ENCODE assay signal across 17 cellular contexts in the genomic region with DNA sequence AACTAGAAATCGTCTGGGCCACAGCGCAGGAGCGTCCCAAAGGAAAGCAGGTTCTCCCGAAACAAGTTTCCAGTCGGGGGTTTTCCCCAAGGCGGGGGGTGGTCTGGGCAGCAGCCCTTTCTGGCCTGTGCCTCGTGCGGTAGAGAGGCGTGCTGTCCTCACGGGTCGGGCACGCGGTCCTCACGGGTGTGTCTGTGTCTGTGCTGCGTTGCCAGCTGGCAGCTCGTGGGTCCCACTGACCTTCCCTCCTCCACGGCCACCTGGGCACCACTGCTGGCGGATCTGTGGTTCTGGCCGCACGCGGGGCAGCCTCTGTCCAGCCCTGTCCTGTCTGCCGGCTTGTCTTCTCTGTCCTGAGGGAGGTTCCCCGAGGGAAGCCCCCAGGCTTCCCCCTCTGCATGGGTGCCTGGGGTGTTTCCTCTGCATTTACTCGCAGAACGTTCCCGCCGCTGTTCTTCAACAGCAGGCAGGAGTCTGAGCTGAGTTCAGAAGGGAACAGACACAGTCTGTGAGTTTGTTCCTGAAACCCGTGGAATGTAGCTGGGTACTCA.
A peak's percentile ranks its signal among the peaks of the same experiment; 100 is the strongest.
DNase-seq lines count a peak whose midpoint lies in the region; ATAC-seq, FAIRE-seq and TF ChIP-seq lines count a peak whose summit lies in the region.
"Had no signal": no experiment of that assay in that cellular context is flagged by ENCODE, and none has a peak within 500 bp of the region (broad histone marks: within the 10 kb centered on the region; RNA-seq: fewer than 3 reads in every experiment).

No MANE protein-coding gene starts in this region.

- H3K36me3 ChIP-seq in Caco-2 (ENCODE audit: control insufficient read depth, insufficient read depth, low read length) (peaks cover 3% of the 10 kb centered on the region; the same call in 1 of the 2 replicates), GM12878 (ENCODE audit: control insufficient read depth in 2 of 2, insufficient read depth in 2 of 2, low read length in 1 of 2) (peaks cover 4 to 6% of the 10 kb centered on the region in 2 experiments; a peak in 2 of 4 replicates), tibial nerve (peaks cover 0 to 56% (median 0%) of the 10 kb centered on the region in 3 donors)

- BruUV-seq in Caco-2 (replicated peaks; lab: Mats Ljungman, UMichigan), result no TSS peak
- BruUV-seq in GM12878 (replicated peaks; lab: Mats Ljungman, UMichigan), result no TSS peak

- H3K79me2 ChIP-seq in GM12878 (ENCODE audit: control insufficient read depth, insufficient read depth, low read length), result no peaks in the 10 kb centered on the region

- FAIRE-seq in GM12878 (lab: Jason Lieb, UNC), result no peak

- RAD21 ChIA-PET in GM12878 (lab: Charles Lee; ENCODE audit: unreplicated experiment), result no interaction called here

- H3K27ac ChIP-seq in GM12878 (ENCODE audit: control insufficient read depth, insufficient read depth), result no peak overlapping the region
- H3K27ac ChIP-seq in tibial nerve, result no peak overlapping the region

- H3K27me3 Mint-ChIP-seq in activated T-cell treated with anti-CD3 and anti-CD28 coated beads, Interleukin-2, amount 50 U/mL, for 72 hours (ENCODE audit: low read depth), result no peaks in the 10 kb centered on the region
- no peaks in the 10 kb centered on the region for H3K27me3 Mint-ChIP-seq in Caco-2 (ENCODE audit: insufficient read depth, unreplicated experiment)
- H3K27me3 Mint-ChIP-seq: B cell had no signal

- peak overlapping the region; percentile 59 for H3K27ac Mint-ChIP-seq in activated T-cell treated with anti-CD3 and anti-CD28 coated beads, Interleukin-2, amount 50 U/mL, for 72 hours
- H3K27ac Mint-ChIP-seq in Caco-2 (ENCODE audit: unreplicated experiment), result peak overlapping the region; percentile 48
- H3K27ac Mint-ChIP-seq: B cell had no signal

- intact Hi-C loops in Caco-2 (cut with micrococcal nuclease; ENCODE audit: unreplicated experiment), result loop anchor here (5.0 to 10.0 kb wide), 3 partner anchors 156 to 254 kb away; no protein-coding TSS in a partner anchor
- intact Hi-C loops in GM12878 (cut with micrococcal nuclease; ENCODE audit: unreplicated experiment), result loop anchor here (5.0 kb wide), 1 partner anchor 104 kb away; no protein-coding TSS in a partner anchor

- CTCF ChIA-PET in Caco-2 (lab: Charles Lee) (no interaction called here), GM12878 (lab: Yijun Ruan, JAX) (interaction anchor here (0.8 kb wide), 1 partner anchor 872 kb away, joined by 3 read pairs; no protein-coding TSS in a partner anchor)

- TF ChIP-seq CTCF in Caco-2 (IDR thresholded peaks at IDR 0.05; ENCODE audit: insufficient read depth in 1 of 2, low read depth in 1 of 2, low read length in 1 of 2, severe bottlenecking in 1 of 2, unreplicated experiment in 1 of 2) (no peak), GM12878 (IDR thresholded peaks at IDR 0.05 in 2 of 3, conservative IDR thresholded peaks at IDR 0.05 in 1 of 3; ENCODE audit: control insufficient read depth in 2 of 3, extremely low read depth in 1 of 3, insufficient read depth in 1 of 3, low read depth in 3 of 3, low read length in 3 of 3) (no peak), tibial nerve (IDR thresholded peaks at IDR 0.05) (no peak)

- peaks cover 9% of the 10 kb centered on the region; the same call in 1 of the 2 replicates for H3K4me1 ChIP-seq in Caco-2
- peaks cover 24% of the 10 kb centered on the region for H3K4me1 ChIP-seq in GM12878 (ENCODE audit: control insufficient read depth, insufficient read depth, low read length)
- H3K4me1 ChIP-seq in tibial nerve, result peaks cover 0 to 8% (median 3%) of the 10 kb centered on the region in 4 donors

- no peak overlapping the region for H3K9ac ChIP-seq in GM12878 (ENCODE audit: control insufficient read depth, insufficient read depth, low read length)

- no peak for DNase-seq in activated T-cell treated with anti-CD3 and anti-CD28 coated beads, Interleukin-2, amount 50 U/mL, for 72 hours
- no peak for DNase-seq in activated T-cell treated with anti-CD3 and anti-CD28 coated beads for 4 hours
- DNase-seq in Caco-2, result no peak
- DNase-seq in GM12878 (ENCODE audit: low read depth, low spot score), result no peak
- DNase-seq in mesenteric fat pad (ENCODE audit: low spot score), result peak; percentile 67
- no peak for DNase-seq in tibial nerve (ENCODE audit: low spot score in 2 of 2)
- no peak for DNase-seq in midbrain (lab: John Stamatoyannopoulos, UW)
- DNase-seq: GDM1, NCI-H1436, NCI-H2029, NCI-H345, NCI-H524 treated with DMSO at 0.1 percent for 48 hours, PC-3, RPMI8226, SIG-M5 had no signal

- TF ChIP-seq RAD21 in GM12878 (IDR thresholded peaks at IDR 0.05; ENCODE audit: insufficient read depth, low read depth, low read length), result no peak

- H3K9me3 ChIP-seq in Caco-2 (no peaks in the 10 kb centered on the region), GM12878 (replicated peaks; ENCODE audit: control insufficient read depth, insufficient read depth, low read length) (no peaks in the 10 kb centered on the region), tibial nerve (no peaks in the 10 kb centered on the region)

- 98% methylated on average over 24 of the region's 28 CpGs for WGBS in GM12878 (ENCODE audit: insufficient coverage, insufficient replicate concordance, low lambda C conversion rate, missing lambda C conversion rate)
- WGBS in tibial nerve, 2 donors, result 82 to 84% methylated on average over 27 to 28 of the region's 28 CpGs

- H4K20me1 ChIP-seq in GM12878 (ENCODE audit: control insufficient read depth, insufficient read depth), result no peaks in the 10 kb centered on the region

- POLR2A ChIA-PET in Caco-2 (lab: Charles Lee), result no interaction called here
- POLR2A ChIA-PET in GM12878 (lab: Charles Lee), result no interaction called here

- H3K4me3 ChIP-seq in Caco-2 (ENCODE audit: low read depth, low read length), result no peak overlapping the region
- H3K4me3 ChIP-seq in GM12878, result no peak overlapping the region
- H3K4me3 ChIP-seq in tibial nerve, result no peak overlapping the region

- SMC1A ChIA-PET in GM12878 (lab: Charles Lee; ENCODE audit: uncharacterized antibody, unreplicated experiment), result interaction anchor here (1.5 kb wide), 1 partner anchor 68 kb away, joined by 3 read pairs; no protein-coding TSS in a partner anchor

- TF ChIP-seq EP300 in GM12878 (IDR thresholded peaks at IDR 0.05; ENCODE audit: borderline replicate concordance in 1 of 2, control insufficient read depth in 1 of 2, low read depth in 2 of 2, low read length in 2 of 2) (no peak), tibial nerve (IDR thresholded peaks at IDR 0.05) (no peak)

- in situ Hi-C loops in GM12878 (cut with MboI), result loop anchor here (5.0 to 25.0 kb wide), 3 partner anchors 179 to 1409 kb away; a partner anchor contains a TSS

- no peak for ATAC-seq in activated T-cell treated with anti-CD3 and anti-CD28 coated beads, Interleukin-2, amount 50 U/mL, for 72 hours (replicated peaks in 1 of 2)
- ATAC-seq in GM12878, result no peak
- no peak for ATAC-seq in HG03565 (IDR thresholded peaks at IDR 0.05; ENCODE audit: unreplicated experiment)
- ATAC-seq: PC-3 had no signal

- peaks cover 8 to 16% of the 10 kb centered on the region in 2 donors for H3K36me3 Mint-ChIP-seq in activated T-cell treated with anti-CD3 and anti-CD28 coated beads, Interleukin-2, amount 50 U/mL, for 72 hours (ENCODE audit: insufficient read depth in 2 of 2)
- H3K36me3 Mint-ChIP-seq in Caco-2 (ENCODE audit: insufficient read depth, unreplicated experiment), result peaks cover 88% of the 10 kb centered on the region

- H3K4me2 ChIP-seq in GM12878 (ENCODE audit: control insufficient read depth, insufficient read depth), result no peak overlapping the region

- H3K4me3 Mint-ChIP-seq in activated T-cell treated with anti-CD3 and anti-CD28 coated beads, Interleukin-2, amount 50 U/mL, for 72 hours, result no peak overlapping the region
- no peak overlapping the region for H3K4me3 Mint-ChIP-seq in Caco-2 (ENCODE audit: unreplicated experiment)
- H3K4me3 Mint-ChIP-seq: B cell had no signal

- peaks cover 0 to 5% of the 10 kb centered on the region in 2 donors for H3K9me3 Mint-ChIP-seq in activated T-cell treated with anti-CD3 and anti-CD28 coated beads, Interleukin-2, amount 50 U/mL, for 72 hours
- H3K9me3 Mint-ChIP-seq in Caco-2 (ENCODE audit: unreplicated experiment), result no peaks in the 10 kb centered on the region

- H3K27me3 ChIP-seq in Caco-2 (replicated peaks; ENCODE audit: control insufficient read depth, insufficient read depth, low read length) (no peaks in the 10 kb centered on the region), GM12878 (replicated peaks in 1 of 2; ENCODE audit: control insufficient read depth in 2 of 2, insufficient read depth in 2 of 2, low read length in 1 of 2) (no peaks in the 10 kb centered on the region), tibial nerve (no peaks in the 10 kb centered on the region)

- H3K4me1 Mint-ChIP-seq in activated T-cell treated with anti-CD3 and anti-CD28 coated beads, Interleukin-2, amount 50 U/mL, for 72 hours (ENCODE audit: low read depth), result peaks cover 16% of the 10 kb centered on the region
- H3K4me1 Mint-ChIP-seq in Caco-2 (ENCODE audit: low read depth, unreplicated experiment), result peaks cover 15% of the 10 kb centered on the region

- TF ChIP-seq POLR2A in GM12878 (IDR thresholded peaks at IDR 0.05; ENCODE audit: low read depth, low read length), result peak; percentile 28; the same call in 1 of the 2 replicates
- no peak for TF ChIP-seq POLR2A in tibial nerve (IDR thresholded peaks at IDR 0.05)

- H2AFZ ChIP-seq in GM12878 (ENCODE audit: control insufficient read depth, low read depth, low read length), result no peak overlapping the region

TF ChIP-seq in GM12878, 131 proteins besides CTCF, POLR2A, EP300 and RAD21 (continues in another document):
- TF ChIP-seq HDAC2 (IDR thresholded peaks at IDR 0.05) (no peak), RB1 (IDR thresholded peaks at IDR 0.05; ENCODE audit: borderline replicate concordance) (no peak), RELA (IDR thresholded peaks at IDR 0.05; ENCODE audit: borderline replicate concordance, partially characterized antibody) (no peak), CHD1 (IDR thresholded peaks at IDR 0.05; ENCODE audit: low read depth, low read length) (no peak), WRNIP1 (IDR thresholded peaks at IDR 0.05; ENCODE audit: borderline replicate concordance, low read depth, low read length) (no peak), NR2C2 (IDR thresholded peaks at IDR 0.05; ENCODE audit: borderline replicate concordance, control insufficient read depth, insufficient read length, low read depth) (no peak), SP1 (IDR thresholded peaks at IDR 0.05; ENCODE audit: low read depth, low read length) (no peak)
- TF ChIP-seq, protein P1, sequence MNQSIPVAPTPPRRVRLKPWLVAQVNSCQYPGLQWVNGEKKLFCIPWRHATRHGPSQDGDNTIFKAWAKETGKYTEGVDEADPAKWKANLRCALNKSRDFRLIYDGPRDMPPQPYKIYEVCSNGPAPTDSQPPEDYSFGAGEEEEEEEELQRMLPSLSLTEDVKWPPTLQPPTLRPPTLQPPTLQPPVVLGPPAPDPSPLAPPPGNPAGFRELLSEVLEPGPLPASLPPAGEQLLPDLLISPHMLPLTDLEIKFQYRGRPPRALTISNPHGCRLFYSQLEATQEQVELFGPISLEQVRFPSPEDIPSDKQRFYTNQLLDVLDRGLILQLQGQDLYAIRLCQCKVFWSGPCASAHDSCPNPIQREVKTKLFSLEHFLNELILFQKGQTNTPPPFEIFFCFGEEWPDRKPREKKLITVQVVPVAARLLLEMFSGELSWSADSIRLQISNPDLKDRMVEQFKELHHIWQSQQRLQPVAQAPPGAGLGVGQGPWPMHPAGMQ (IDR thresholded peaks at IDR 0.05; ENCODE audit: borderline replicate concordance), result no peak
